Comparison of ENCODE assay signal across 14 cellular contexts in the genomic region with DNA sequence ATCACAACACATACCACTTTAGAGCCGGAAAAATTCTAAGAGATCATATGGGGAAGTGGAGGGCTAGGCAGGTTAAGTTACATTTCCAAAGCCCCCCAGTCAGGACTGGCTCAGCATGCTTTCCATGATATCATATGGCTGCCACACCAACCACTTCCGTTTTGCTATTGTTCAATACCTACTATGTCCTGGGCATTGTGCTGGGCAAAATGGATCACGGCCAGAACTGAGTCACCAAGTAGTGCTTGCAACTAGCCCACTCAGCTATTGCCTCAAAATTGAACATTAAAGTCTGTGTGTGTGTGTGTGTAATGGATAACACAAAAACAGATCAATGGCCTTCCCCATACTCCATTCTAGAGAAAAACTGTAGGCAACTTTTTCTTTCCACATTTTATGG. TPM values are rescaled to one million over a fixed set of nuclear protein-coding genes. Genes with fewer than 3 reads are reported as not detected.
"Had no signal": no experiment of that assay in that cellular context is flagged by ENCODE, and none has a peak within 500 bp of the region (broad histone marks: within the 10 kb centered on the region; RNA-seq: fewer than 3 reads in every experiment).

No MANE protein-coding gene starts in this region.

- ATAC-seq: activated naive CD4-positive, alpha-beta T cell treated with anti-CD3 and anti-CD28 coated beads, Interleukin-2, amount 50 U/mL, for 72 hours had no signal

- DNase-seq: activated effector memory CD4-positive, alpha-beta T cell treated with anti-CD3 and anti-CD28 coated beads, Interleukin-2, amount 50 U/mL, for 16 hours; activated T-cell treated with anti-CD3 and anti-CD28 coated beads, Interleukin-2, amount 50 U/mL, for 1 hour; amniotic stem cell; brain microvascular endothelial cell; hippocampal formation; stimulated activated CD4-positive, alpha-beta T cell treated with anti-CD3 and anti-CD28 coated beads, Interleukin-4, amount 100 ng/mL, for 1 hour; stimulated activated CD8-positive, alpha-beta memory T cell treated with anti-CD3 and anti-CD28 coated beads, Interleukin-4, amount 100 ng/mL, for 48 hours had no signal

- H3K36me3 ChIP-seq: brain microvascular endothelial cell, upper lobe of left lung had no signal

- H3K36me3 Mint-ChIP-seq: activated naive CD4-positive, alpha-beta T cell treated with anti-CD3 and anti-CD28 coated beads, Interleukin-2, amount 50 U/mL, for 72 hours had no signal

- H3K4me3 Mint-ChIP-seq: stimulated activated naive CD8-positive, alpha-beta T cell treated with anti-CD3 and anti-CD28 coated beads, Interleukin-15, Interleukin-2, amounts not matched to agents 100 ng/mL and 50 ng/mL, for 24 hours; T-helper 1 cell treated with Interleukin-12 subunit alpha and Interleukin-12 subunit beta and Interleukin-4 antibody, amounts not matched to agents 30 μg/mL and 1 μg/mL, for 36 hours had no signal

- H3K27ac Mint-ChIP-seq: activated naive CD4-positive, alpha-beta T cell treated with anti-CD3 and anti-CD28 coated beads, Interleukin-2, amount 50 U/mL, for 72 hours; stimulated activated naive CD8-positive, alpha-beta T cell treated with anti-CD3 and anti-CD28 coated beads, Interleukin-15, Interleukin-2, amounts not matched to agents 100 ng/mL and 50 ng/mL, for 24 hours; T-helper 1 cell treated with Interleukin-12 subunit alpha and Interleukin-12 subunit beta and Interleukin-4 antibody, amounts not matched to agents 30 μg/mL and 1 μg/mL, for 36 hours had no signal

- H3K27me3 ChIP-seq: upper lobe of left lung had no signal

- H3K9me3 ChIP-seq: upper lobe of left lung had no signal

- H3K4me1 ChIP-seq: upper lobe of left lung had no signal

- H3K9me3 Mint-ChIP-seq: activated naive CD4-positive, alpha-beta T cell treated with anti-CD3 and anti-CD28 coated beads, Interleukin-2, amount 50 U/mL, for 72 hours; stimulated activated naive CD8-positive, alpha-beta T cell treated with anti-CD3 and anti-CD28 coated beads, Interleukin-15, Interleukin-2, amounts not matched to agents 100 ng/mL and 50 ng/mL, for 24 hours; T-helper 1 cell treated with Interleukin-12 subunit alpha and Interleukin-12 subunit beta and Interleukin-4 antibody, amounts not matched to agents 30 μg/mL and 1 μg/mL, for 36 hours had no signal

- H3K4me3 ChIP-seq: upper lobe of left lung had no signal

- H3K27ac ChIP-seq: brain microvascular endothelial cell, upper lobe of left lung had no signal

RNA-seq across cellular contexts. Expression of a gene that starts 22.7 kb away (rescaled TPM):
- total RNA-seq: activated naive CD4-positive, alpha-beta T cell treated with anti-CD3 and anti-CD28 coated beads, Interleukin-2, amount 50 U/mL, for 72 hours; chondrocyte; osteoblast; renal cortical epithelial cell had no signal
